8 cellular contexts compared by ENCODE assay signal in genomic region chr6:26240981-26241770, GRCh38.
DNase-seq lines count a peak whose midpoint lies in the region; ATAC-seq and TF ChIP-seq lines count a peak whose summit lies in the region.

No MANE protein-coding gene starts in this region.

- H3K27me3 Mint-ChIP-seq in activated T-cell treated with anti-CD3 and anti-CD28 coated beads, Interleukin-2, amount 50 U/mL, for 24 hours, result no peaks in the 10 kb centered on the region
- peaks cover 4% of the 10 kb centered on the region for H3K27me3 Mint-ChIP-seq in glutamatergic neuron (ENCODE audit: unreplicated experiment)
- H3K27me3 Mint-ChIP-seq in mesothelial cell of epicardium (ENCODE audit: low read depth), result no peaks in the 10 kb centered on the region

- peaks cover 10% of the 10 kb centered on the region for H3K36me3 Mint-ChIP-seq in activated T-cell treated with anti-CD3 and anti-CD28 coated beads, Interleukin-2, amount 50 U/mL, for 24 hours (ENCODE audit: low read depth)
- no peaks in the 10 kb centered on the region for H3K36me3 Mint-ChIP-seq in glutamatergic neuron (ENCODE audit: unreplicated experiment)
- no peaks in the 10 kb centered on the region for H3K36me3 Mint-ChIP-seq in mesothelial cell of epicardium

- H3K27me3 ChIP-seq in spleen (replicated peaks in 1 of 7), result no peaks in the 10 kb centered on the region

- 42 to 58% (median 49%) methylated on average over 35 of the region's 35 CpGs for WGBS in spleen, 5 donors

- peaks cover 0 to 11% (median 4%) of the 10 kb centered on the region in 8 donors for H3K9me3 ChIP-seq in spleen

- H3K4me3 ChIP-seq in AG09309 (ENCODE audit: control insufficient read depth, low read depth, low read length), result peak overlapping the region; percentile 58
- peak overlapping the region; percentile 34 to 71 (median 46) for H3K4me3 ChIP-seq in spleen

- H3K4me1 Mint-ChIP-seq in activated T-cell treated with anti-CD3 and anti-CD28 coated beads, Interleukin-2, amount 50 U/mL, for 24 hours (ENCODE audit: low read depth), result peaks cover 23% of the 10 kb centered on the region
- H3K4me1 Mint-ChIP-seq in glutamatergic neuron (ENCODE audit: low read depth, unreplicated experiment) (no peaks in the 10 kb centered on the region), mesothelial cell of epicardium (no peaks in the 10 kb centered on the region)

- peaks cover 3% of the 10 kb centered on the region for H3K9me3 Mint-ChIP-seq in activated T-cell treated with anti-CD3 and anti-CD28 coated beads, Interleukin-2, amount 50 U/mL, for 24 hours
- H3K9me3 Mint-ChIP-seq in glutamatergic neuron (ENCODE audit: unreplicated experiment) (peaks cover 9% of the 10 kb centered on the region), mesothelial cell of epicardium (peaks cover 9% of the 10 kb centered on the region)

- ATAC-seq in HG02840 (IDR thresholded peaks at IDR 0.05; ENCODE audit: low FRiP score, unreplicated experiment), result peak; percentile 7
- no peak for ATAC-seq in GM19023 (IDR thresholded peaks at IDR 0.05; ENCODE audit: unreplicated experiment)
- no peak for ATAC-seq in HG03025 (IDR thresholded peaks at IDR 0.05; ENCODE audit: low FRiP score, unreplicated experiment)

- peak overlapping the region; percentile 79 for H3K4me3 Mint-ChIP-seq in activated T-cell treated with anti-CD3 and anti-CD28 coated beads, Interleukin-2, amount 50 U/mL, for 24 hours
- H3K4me3 Mint-ChIP-seq in glutamatergic neuron (ENCODE audit: unreplicated experiment), result peak overlapping the region; percentile 92
- H3K4me3 Mint-ChIP-seq in mesothelial cell of epicardium, result no peak overlapping the region

- no peak for TF ChIP-seq POLR2A in spleen (IDR thresholded peaks at IDR 0.05)

- intact Hi-C loops in spleen (cut with DNase I; ENCODE audit: low total_unique reads), result no loop called here

- peaks cover 0 to 17% (median 5%) of the 10 kb centered on the region in 6 donors for H3K4me1 ChIP-seq in spleen

- TF ChIP-seq CTCF in AG09309 (IDR thresholded peaks at IDR 0.05; ENCODE audit: control insufficient read depth, insufficient read depth, low read depth, low read length, missing control alignments), result no peak
- no peak for TF ChIP-seq CTCF in glutamatergic neuron (IDR thresholded peaks at IDR 0.05; ENCODE audit: partially characterized antibody, unreplicated experiment)
- TF ChIP-seq CTCF in spleen (IDR thresholded peaks at IDR 0.05 in 8 of 11, conservative IDR thresholded peaks at IDR 0.05 in 3 of 11), result no peak
- no peak for TF ChIP-seq CTCF in mesothelial cell of epicardium (IDR thresholded peaks at IDR 0.05; ENCODE audit: unreplicated experiment)

- H3K27ac ChIP-seq in spleen, result peak overlapping the region; percentile 95 to 98 (median 97)

- peak overlapping the region; percentile 91 for H3K27ac Mint-ChIP-seq in activated T-cell treated with anti-CD3 and anti-CD28 coated beads, Interleukin-2, amount 50 U/mL, for 24 hours
- H3K27ac Mint-ChIP-seq in glutamatergic neuron (ENCODE audit: unreplicated experiment) (peak overlapping the region; percentile 93), mesothelial cell of epicardium (no peak overlapping the region)

- H3K36me3 ChIP-seq in spleen, result no peaks in the 10 kb centered on the region

- DNase-seq in AG09309 (ENCODE audit: low read depth), result no peak
- peak; percentile 69 for DNase-seq in activated T-cell treated with anti-CD3 and anti-CD28 coated beads, Interleukin-2, amount 50 U/mL, for 24 hours
- no peak for DNase-seq in glutamatergic neuron
- peak; percentile 83 for DNase-seq in spleen
- DNase-seq in mesothelial cell of epicardium (ENCODE audit: low spot score in 2 of 2, unreplicated experiment in 2 of 2), result no peak

Comparison
In these comparisons a context has a peak if more than half of its experiments do, and no peak if none do; other contexts are left out.
1. DNase-seq: peak in activated T-cell treated with anti-CD3 and anti-CD28 coated beads, Interleukin-2, amount 50 U/mL, for 24 hours (single experiment) and spleen (single experiment); none in AG09309 (single experiment), glutamatergic neuron (single experiment) and mesothelial cell of epicardium (0 of 2).